ENCODE assay signal across 27 cellular contexts in the genomic region with DNA sequence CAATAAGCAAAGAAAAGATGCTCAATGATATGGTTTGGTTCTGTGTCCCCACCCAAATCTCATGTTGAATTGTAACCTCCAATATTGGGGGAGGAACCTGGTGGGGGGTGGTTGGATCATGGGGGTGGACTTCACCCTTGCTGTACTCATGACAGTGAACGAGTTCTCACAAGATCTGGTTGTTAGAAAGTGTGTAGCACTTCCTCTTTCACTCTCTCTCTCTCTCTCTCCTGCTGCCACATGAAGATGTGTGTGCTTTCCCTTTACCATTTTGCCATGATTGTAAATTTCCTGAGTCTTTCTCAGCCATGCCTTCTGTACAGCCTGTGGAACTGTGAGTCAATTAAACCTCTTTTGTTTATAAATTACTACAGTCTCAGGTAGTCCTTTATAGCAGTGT.
"Had no signal": no experiment of that assay in that cellular context is flagged by ENCODE, and none has a peak within 500 bp of the region (broad histone marks: within the 10 kb centered on the region; RNA-seq: fewer than 3 reads in every experiment).

No MANE protein-coding gene starts in this region.

- H3K27ac ChIP-seq: esophagus squamous epithelium, lower lobe of right lung, prostate gland, right atrium auricular region, suprapubic skin, transverse colon, upper lobe of right lung, uterus had no signal

- H3K4me2 ChIP-seq: smooth muscle cell had no signal

- H3K27me3 ChIP-seq: esophagus squamous epithelium, right atrium auricular region, suprapubic skin, transverse colon, upper lobe of right lung, uterus had no signal

- ATAC-seq: effector memory CD8-positive, alpha-beta T cell; left ventricle myocardium superior; lower lobe of right lung; naive thymus-derived CD8-positive, alpha-beta T cell; sciatic nerve; stimulated activated naive CD8-positive, alpha-beta T cell treated with anti-CD3 and anti-CD28 coated beads, Interleukin-15, amount 100 ng/mL, for 72 hours; upper lobe of right lung had no signal

- H3K36me3 ChIP-seq: esophagus squamous epithelium, lower lobe of right lung, prostate gland, right atrium auricular region, suprapubic skin, transverse colon, upper lobe of right lung, uterus had no signal

- H3K4me3 ChIP-seq: esophagus squamous epithelium, lower lobe of right lung, prostate gland, right atrium auricular region, smooth muscle cell, suprapubic skin, transverse colon, upper lobe of right lung, uterus had no signal

- H3K4me1 ChIP-seq: esophagus squamous epithelium, lower lobe of right lung, prostate gland, right atrium auricular region, suprapubic skin, transverse colon, upper lobe of right lung, uterus had no signal

- H3K9me3 ChIP-seq: esophagus squamous epithelium, prostate gland, right atrium auricular region, suprapubic skin, upper lobe of right lung, uterus had no signal

- FAIRE-seq: endometrium had no signal

- DNase-seq: effector memory CD8-positive, alpha-beta T cell; erythroblast; esophagus squamous epithelium; foreskin melanocyte; hypothalamus; immature natural killer cell; islet precursor cell; kidney glomerular epithelial cell; left ventricle myocardium superior; lower lobe of right lung; naive thymus-derived CD8-positive, alpha-beta T cell; nephron progenitor cell; nucleus accumbens; stimulated activated CD4-positive, alpha-beta T cell treated with anti-CD3 and anti-CD28 coated beads, Interleukin-12 subunit alpha, Interleukin-12 subunit beta, amount 100 ng/mL, for 4 hours; stimulated activated CD4-positive, alpha-beta T cell treated with anti-CD3 and anti-CD28 coated beads, Interleukin-1b, Interleukin-23, amount 100 ng/mL, for 48 hours; stimulated activated CD4-positive, alpha-beta T cell treated with anti-CD3 and anti-CD28 coated beads, Interleukin-4, amount 100 ng/mL, for 1 hour; stimulated activated CD8-positive, alpha-beta memory T cell treated with anti-CD3 and anti-CD28 coated beads, Interleukin-4, amount 100 ng/mL, for 48 hours; stimulated activated naive CD8-positive, alpha-beta T cell treated with anti-CD3 and anti-CD28 coated beads, Interleukin-15, amount 100 ng/mL, for 72 hours; transverse colon; upper lobe of right lung; uterus had no signal
